In genomic region chr5:157917909-157918809, GRCh38 we compare ENCODE assay signal across 8 cellular contexts. TPM values are rescaled to one million over a fixed set of nuclear protein-coding genes. Genes with fewer than 3 reads are reported as not detected.
DNase-seq lines count a peak whose midpoint lies in the region; ATAC-seq, FAIRE-seq and TF ChIP-seq lines count a peak whose summit lies in the region.

No MANE protein-coding gene starts in this region.

- ATAC-seq in stimulated activated naive CD8-positive, alpha-beta T cell treated with anti-CD3 and anti-CD28 coated beads, Interleukin-15, Interleukin-2, amounts not matched to agents 100 U/mL and 50 U/mL, for 24 hours = peak; percentile 78
- ATAC-seq in GM18519 (IDR thresholded peaks at IDR 0.05; ENCODE audit: low FRiP score, unreplicated experiment) = no peak

- peak; percentile 8 for DNase-seq in GF-D8 (lab: John Stamatoyannopoulos, UW)
- DNase-seq in HFFc6 = peak; percentile 80
- peak; percentile 77 for DNase-seq in NCI-H460 (ENCODE audit: extremely low read depth, low read depth)
- peak; percentile 58 for DNase-seq in activated CD4-positive, alpha-beta T cell treated with anti-CD3 and anti-CD28 coated beads, Interleukin-2, amount 50 U/mL, for 4 hours
- DNase-seq in H1 (ENCODE audit: low read depth in 1 of 2, low spot score in 2 of 2) = peak; percentile 50 to 75
- peak; percentile 70 for DNase-seq in myocyte (ENCODE audit: low read depth)
- peak; percentile 78 for DNase-seq in stimulated activated naive CD8-positive, alpha-beta T cell treated with anti-CD3 and anti-CD28 coated beads, Interleukin-15, Interleukin-2, amounts not matched to agents 100 U/mL and 50 U/mL, for 24 hours

- no peak overlapping the region for H3K23ac ChIP-seq in H1 (ENCODE audit: insufficient read length)

- H3K4me1 ChIP-seq in H1 (replicated peaks in 1 of 4; ENCODE audit: control insufficient read depth in 3 of 4, insufficient read depth in 4 of 4, low read length in 3 of 4) = peaks cover 0 to 10% (median 6%) of the 10 kb centered on the region in 4 experiments; a peak in 6 of 7 replicates

- peak; percentile 73 to 80 for TF ChIP-seq RAD21 in H1 (IDR thresholded peaks at IDR 0.05 in 1 of 2, conservative IDR thresholded peaks at IDR 0.05 in 1 of 2; ENCODE audit: low read depth in 2 of 2, low read length in 2 of 2)

- FAIRE-seq in H1 (lab: Jason Lieb, UNC) = peak; percentile 55

- H3K9me3 Mint-ChIP-seq in HFFc6 = no peaks in the 10 kb centered on the region

- H3K27me3 Mint-ChIP-seq in HFFc6 (ENCODE audit: insufficient read depth) = peaks cover 12% of the 10 kb centered on the region

- peak; percentile 82 for TF ChIP-seq CTCF in HFFc6 (IDR thresholded peaks at IDR 0.05)
- peak; percentile 57 to 83 (median 74) for TF ChIP-seq CTCF in H1 (IDR thresholded peaks at IDR 0.05; ENCODE audit: control extremely low read depth in 1 of 3, insufficient read depth in 1 of 3, low read depth in 1 of 3, low read length in 3 of 3)

- H4K20me1 ChIP-seq in H1 (replicated peaks in 1 of 2; ENCODE audit: control insufficient read depth in 1 of 2, insufficient read depth in 2 of 2, low read length in 2 of 2) = no peaks in the 10 kb centered on the region

- H3K79me1 ChIP-seq in H1 (ENCODE audit: low read depth, low read length) = no peaks in the 10 kb centered on the region

- no peak overlapping the region for H3K4me3 Mint-ChIP-seq in HFFc6

- no peak overlapping the region for H2AK5ac ChIP-seq in H1 (ENCODE audit: low read depth, low read length)

- no peaks in the 10 kb centered on the region for H3K36me3 ChIP-seq in H1 (ENCODE audit: control insufficient read depth in 2 of 4, insufficient read depth in 4 of 4, low read length in 3 of 4)

- H4K91ac ChIP-seq in H1 (replicated peaks; ENCODE audit: insufficient read length, low read length) = no peak overlapping the region

- H3K27ac Mint-ChIP-seq in HFFc6 = no peak overlapping the region

- no peak overlapping the region for H2BK120ac ChIP-seq in H1 (replicated peaks; ENCODE audit: low read depth, low read length)

- no peak overlapping the region for H2BK20ac ChIP-seq in H1 (ENCODE audit: low read length)

- H2BK15ac ChIP-seq in H1 (ENCODE audit: low read length) = 0 out of 2 replicates have a peak overlapping the region, but pooled peaks have one; percentile 50

- no peaks in the 10 kb centered on the region for H3K36me3 Mint-ChIP-seq in HFFc6 (ENCODE audit: low read depth)

- H4K5ac ChIP-seq in H1 (ENCODE audit: insufficient read length, low read depth, low read length) = no peak overlapping the region

- TF ChIP-seq POLR2A in H1 (IDR thresholded peaks at IDR 0.05; ENCODE audit: control extremely low read depth in 1 of 2, low read depth in 2 of 2, low read length in 2 of 2) = no peak

- H3K27ac ChIP-seq in H1 (ENCODE audit: low read depth, low read length) = no peak overlapping the region

- H3K9ac ChIP-seq in H1 (replicated peaks in 1 of 4; ENCODE audit: extremely low read depth in 1 of 4, low read depth in 3 of 4, low read length in 3 of 4) = no peak overlapping the region

- peaks cover 28% of the 10 kb centered on the region for H3K4me1 Mint-ChIP-seq in HFFc6 (ENCODE audit: low read depth)

- no peak overlapping the region; the same call in 1 of the 2 replicates for H2BK12ac ChIP-seq in H1 (ENCODE audit: low read depth, low read length)

- POLR2A ChIA-PET in H1 (lab: Charles Lee; ENCODE audit: partially characterized antibody) = interaction anchor here (1.5 kb wide), 1 partner anchor 59 kb away, joined by 4 read pairs; the partner anchor contains the start of gene CLINT1

- CTCF ChIA-PET in H1 (lab: Charles Lee; ENCODE audit: partially characterized antibody) = interaction anchor here (0.6 to 9.1 kb wide), 27 partner anchors 9 to 1214 kb away, joined by 3 to 72 read pairs (median 4); partner anchors contain the start of gene CLINT1

- H3K18ac ChIP-seq in H1 (ENCODE audit: extremely low read depth, low read length) = no peak overlapping the region

- no peak overlapping the region for H3K4me2 ChIP-seq in H1 (ENCODE audit: insufficient read depth in 1 of 2, low read depth in 2 of 2, low read length in 2 of 2)

- H3K14ac ChIP-seq in H1 (ENCODE audit: insufficient read length) = no peak overlapping the region

- H3K27me3 ChIP-seq in H1 (replicated peaks in 1 of 4; ENCODE audit: control insufficient read depth in 3 of 4, extremely low read depth in 1 of 4, insufficient read depth in 3 of 4, low read length in 3 of 4) = no peaks in the 10 kb centered on the region

- H2BK5ac ChIP-seq in H1 (ENCODE audit: low read depth, low read length) = no peak overlapping the region

- no peaks in the 10 kb centered on the region for H3K9me3 ChIP-seq in H1 (ENCODE audit: insufficient read depth in 2 of 2, low read depth in 1 of 2, low read length in 1 of 2)

- no peak overlapping the region for H3K4ac ChIP-seq in H1 (replicated peaks; ENCODE audit: insufficient read length, low read depth, low read length)

- H4K8ac ChIP-seq in H1 (ENCODE audit: extremely low read depth, insufficient read depth, low read length) = no peak overlapping the region

- no peaks in the 10 kb centered on the region for H3K79me2 ChIP-seq in H1 (ENCODE audit: control insufficient read depth in 1 of 2, insufficient read depth in 2 of 2, low read length in 2 of 2)

- H2AFZ ChIP-seq in H1 (ENCODE audit: low read length) = no peak overlapping the region

- H3K4me3 ChIP-seq in H1 (ENCODE audit: extremely low read depth in 1 of 4, insufficient read depth in 2 of 4, low read depth in 3 of 4, low read length in 4 of 4) = no peak overlapping the region

- TF ChIP-seq EP300 in H1 (IDR thresholded peaks at IDR 0.05; ENCODE audit: borderline replicate concordance in 1 of 2, low read depth in 2 of 2, low read length in 2 of 2) = no peak

- H3K56ac ChIP-seq in H1 (replicated peaks; ENCODE audit: insufficient read length, low read depth, low read length) = no peak overlapping the region

- 67% methylated on average over 8 of the region's 8 CpGs; no CpG with 5 or more reads in 1 of the 2 experiments for WGBS in H1 (ENCODE audit: extremely low coverage in 1 of 2, insufficient coverage in 1 of 2, insufficient read length in 1 of 2, insufficient replicate concordance in 2 of 2, low coverage in 1 of 2, low lambda C conversion rate in 2 of 2, missing lambda C conversion rate in 1 of 2), 2 experiments

- H3K23me2 ChIP-seq in H1 (ENCODE audit: low read depth, low read length) = no peaks in the 10 kb centered on the region

TF ChIP-seq in H1, 55 proteins besides CTCF, POLR2A, EP300 and RAD21:
- TF ChIP-seq BRCA1 (IDR thresholded peaks at IDR 0.05; ENCODE audit: low read depth, low read length) = no peak
- no peak for TF ChIP-seq SP2 (IDR thresholded peaks at IDR 0.05; ENCODE audit: low read length)
- 0 out of 2 replicates have a peak, but pooled peaks have one; percentile 32 for TF ChIP-seq YY1 (IDR thresholded peaks at IDR 0.05; ENCODE audit: low read depth, low read length)
- peak; percentile 99 for TF ChIP-seq BACH1 (IDR thresholded peaks at IDR 0.05; ENCODE audit: low read length)
- no peak for TF ChIP-seq KDM4A (IDR thresholded peaks at IDR 0.05; ENCODE audit: low read depth, low read length, severe bottlenecking)
- peak; percentile 95 for TF ChIP-seq MAFK (IDR thresholded peaks at IDR 0.05; ENCODE audit: low read depth, low read length)
TF ChIP-seq in H1: peak in this region for 3.

RNA-seq across cellular contexts. Expression of gene CLINT1, which starts 59.2 kb away (rescaled TPM):
- 10 to 100 TPM; 80.7 to 90.3 (median 85.5) TPM for total RNA-seq in HFFc6 (2021; fragmentation: NEBNext Ultra II Directional; extraction: Animal tissue kit (Norgen Biotek cat#: 25700))
- 80.4 and 103 TPM in 2 replicates for total RNA-seq in NCI-H460 (2014; rRNA removed; shearing (Covaris generic))
- polyA plus RNA-seq in NCI-H460 (2014; cell fraction: nucleus; rRNA removed) = 196 and 233 TPM in 2 replicates
- 84.7 and 85.9 TPM in 2 replicates for total RNA-seq in H1 (2021; fragmentation: NEBNext Ultra II Directional; extraction: Animal tissue kit (Norgen Biotek cat#: 25700))
- polyA plus RNA-seq in H1 (2011; rRNA removed) = 121 and 140 TPM in 2 replicates
- polyA plus RNA-seq in H1 (2011; cell fraction: cytosol; rRNA removed) = 113 TPM
- polyA plus RNA-seq in H1 (2011; cell fraction: nucleus; rRNA removed) = 184 TPM
- polyA plus RNA-seq in H1 (2012, experiment 1 of 2) = 63.2 to 84.1 TPM (median 78.8 TPM) in 4 replicates
- 4.8 TPM for polyA plus RNA-seq in H1 (2012, experiment 2 of 2)
- 61.4 TPM for polyA plus RNA-seq in H1 (2013, experiment 1 of 2)
- 59.7 TPM for polyA plus RNA-seq in H1 (2013, experiment 2 of 2)
- polyA minus RNA-seq in H1 (2011; rRNA and poly(A)+ RNA removed) = 291 and 319 TPM in 2 replicates
- 78.7 TPM for polyA minus RNA-seq in H1 (2011; cell fraction: cytosol; rRNA and poly(A)+ RNA removed)
- 111 TPM for polyA minus RNA-seq in H1 (2011; cell fraction: nucleus; rRNA and poly(A)+ RNA removed)
- total RNA-seq in myocyte = 69.9 and 81.2 TPM in 2 replicates
- polyA plus RNA-seq in myocyte (2012) = 62.6 TPM

Comparison
In these comparisons a context has a peak if more than half of its experiments do, and no peak if none do; other contexts are left out.
1. DNase-seq: peak in every context shown above with its lines; median percentile 80 in HFFc6; 78 in stimulated activated naive CD8-positive, alpha-beta T cell treated with anti-CD3 and anti-CD28 coated beads, Interleukin-15, Interleukin-2, amounts not matched to agents 100 U/mL and 50 U/mL, for 24 hours; 77 in NCI-H460; 70 in myocyte; 62 in H1; 58 in activated CD4-positive, alpha-beta T cell treated with anti-CD3 and anti-CD28 coated beads, Interleukin-2, amount 50 U/mL, for 4 hours; 8 in GF-D8.